ENCODE assay signal across 8 cellular contexts in the genomic region with DNA sequence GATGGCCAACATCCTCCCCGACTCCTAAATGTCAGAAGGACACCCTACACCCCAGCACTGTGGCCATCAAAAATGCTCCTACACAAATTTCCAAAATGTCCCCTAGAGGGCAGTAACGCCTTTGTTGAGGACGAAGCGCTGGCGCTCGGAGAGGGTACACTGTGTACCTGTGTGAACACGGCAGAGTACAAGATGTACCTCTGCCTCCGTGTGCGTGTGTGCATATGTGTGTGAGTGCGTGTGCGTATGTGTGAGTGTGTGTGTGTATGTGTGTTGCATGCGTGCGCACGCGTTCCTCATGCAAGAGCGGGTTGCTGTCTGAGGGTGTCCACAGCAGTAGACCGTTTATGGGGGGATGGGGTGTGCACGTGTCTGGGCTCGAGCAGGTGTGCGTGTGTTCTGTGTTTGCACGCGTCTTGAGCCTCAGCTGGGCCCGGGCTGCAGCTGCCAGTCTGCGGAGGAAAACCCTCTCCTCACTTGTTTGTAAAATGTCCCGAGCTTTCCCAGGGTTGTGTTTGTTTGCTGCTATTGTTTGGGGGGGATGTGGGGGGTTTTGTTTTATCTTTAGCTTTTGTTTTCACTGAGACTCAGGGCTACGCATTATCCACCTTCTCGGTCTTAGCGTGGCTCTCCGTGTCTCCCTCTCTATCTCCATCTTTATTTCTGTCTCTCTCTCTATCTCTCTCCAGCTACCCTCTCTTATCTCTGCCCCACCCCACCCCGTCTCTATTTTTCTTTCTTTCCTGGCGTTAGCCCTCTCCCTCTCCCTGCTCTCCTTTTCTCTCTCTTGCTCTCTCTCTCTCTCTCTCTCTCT. TPM values are rescaled to one million over a fixed set of nuclear protein-coding genes. Genes with fewer than 3 reads are reported as not detected.
A peak's percentile ranks its signal among the peaks of the same experiment; 100 is the strongest.
DNase-seq lines count a peak whose midpoint lies in the region; ATAC-seq, FAIRE-seq and TF ChIP-seq lines count a peak whose summit lies in the region.

No MANE protein-coding gene starts in this region.

- H3K9me2 ChIP-seq in OCI-LY1 (ENCODE audit: low read depth, low read length) (no peaks in the 10 kb centered on the region), neural cell (ENCODE audit: insufficient read depth, low read length) (no peaks in the 10 kb centered on the region)

- H4K20me1 ChIP-seq in OCI-LY1 (ENCODE audit: insufficient read depth, low read length) (no peaks in the 10 kb centered on the region), neural cell (ENCODE audit: insufficient read depth) (no peaks in the 10 kb centered on the region)

- peak overlapping the region; percentile 84 for H3K27ac Mint-ChIP-seq in activated T-helper 1 cell treated with anti-CD3 and anti-CD28 coated beads, Interleukin-12 subunit alpha, Interleukin-12 subunit beta, Interleukin-2, Interleukin-4 antibody, amounts not matched to agents 30 ng/mL and 10 ng/mL and 1 ng/mL, durations not matched to agents 14 hours and 24 hours and 36 hours

- DNase-seq in DMS79 (lab: John Stamatoyannopoulos, UW) (peak; percentile 45), HTR-8/SVneo (ENCODE audit: insufficient read length, low spot score) (peak; percentile 25), fibroblast of pulmonary artery (ENCODE audit: low read depth) (peak; percentile 65), transverse colon (peak; percentile 77)
- peak; percentile 52 for DNase-seq in activated T-helper 1 cell treated with anti-CD3 and anti-CD28 coated beads, Interleukin-12 subunit alpha, Interleukin-12 subunit beta, Interleukin-2, Interleukin-4 antibody, amounts not matched to agents 30 ng/mL and 10 ng/mL and 1 ng/mL, durations not matched to agents 14 hours and 24 hours and 36 hours (ENCODE audit: low spot score)

- H3K27me3 Mint-ChIP-seq in activated T-helper 1 cell treated with anti-CD3 and anti-CD28 coated beads, Interleukin-12 subunit alpha, Interleukin-12 subunit beta, Interleukin-2, Interleukin-4 antibody, amounts not matched to agents 30 ng/mL and 10 ng/mL and 1 ng/mL, durations not matched to agents 14 hours and 24 hours and 36 hours (ENCODE audit: insufficient read depth): peaks cover 3% of the 10 kb centered on the region

- H3F3A ChIP-seq in OCI-LY1 (ENCODE audit: insufficient read depth, low read length): peaks cover 7% of the 10 kb centered on the region; the same call in 1 of the 2 replicates
- H3F3A ChIP-seq in neural cell (ENCODE audit: insufficient read depth, low read length, poor library complexity, severe bottlenecking): no peaks in the 10 kb centered on the region

- in situ Hi-C loops in transverse colon (cut with MboI; ENCODE audit: low pct_ligation_motif_present in 1 of 4, low pct_unique_long_range_greater_than_20kb in 1 of 4, low sequenced_read_pairs in 3 of 4): no loop called here

- peaks cover 27% of the 10 kb centered on the region for H3K4me1 ChIP-seq in OCI-LY1 (ENCODE audit: insufficient read depth, low read length, severe bottlenecking)
- peaks cover 0 to 6% (median 0%) of the 10 kb centered on the region in 4 donors for H3K4me1 ChIP-seq in transverse colon

- no peak for FAIRE-seq in HTR-8/SVneo (lab: Jason Lieb, UNC)

- H3K36me3 Mint-ChIP-seq in activated T-helper 1 cell treated with anti-CD3 and anti-CD28 coated beads, Interleukin-12 subunit alpha, Interleukin-12 subunit beta, Interleukin-2, Interleukin-4 antibody, amounts not matched to agents 30 ng/mL and 10 ng/mL and 1 ng/mL, durations not matched to agents 14 hours and 24 hours and 36 hours (ENCODE audit: low read depth): no peaks in the 10 kb centered on the region

- peak overlapping the region; percentile 82 for H3K9ac ChIP-seq in OCI-LY1 (ENCODE audit: low read length)
- no peak overlapping the region for H3K9ac ChIP-seq in neural cell (ENCODE audit: low read length)

- TF ChIP-seq POLR2A in transverse colon (IDR thresholded peaks at IDR 0.05): peak; percentile 32

- H3K9me3 ChIP-seq in OCI-LY1 (ENCODE audit: low read length): no peaks in the 10 kb centered on the region
- no peaks in the 10 kb centered on the region for H3K9me3 ChIP-seq in neural cell (ENCODE audit: low read length)
- H3K9me3 ChIP-seq in transverse colon: no peaks in the 10 kb centered on the region

- peak overlapping the region; percentile 58 for H3K4me2 ChIP-seq in OCI-LY1 (ENCODE audit: low read length)
- H3K4me2 ChIP-seq in neural cell (ENCODE audit: low read length): no peak overlapping the region

- WGBS in transverse colon (ENCODE audit: low coverage in 1 of 2), 2 donors: 22% methylated on average over 31 of the region's 31 CpGs; no CpG with 5 or more reads in 1 of the 2 donors

- H3K36me3 ChIP-seq in OCI-LY1 (ENCODE audit: insufficient read depth, low read length): no peaks in the 10 kb centered on the region
- H3K36me3 ChIP-seq in neural cell (ENCODE audit: insufficient read depth, low read length): no peaks in the 10 kb centered on the region
- H3K36me3 ChIP-seq in transverse colon: no peaks in the 10 kb centered on the region

- TF ChIP-seq RAD21 in neural cell (conservative IDR thresholded peaks at IDR 0.05): peak; percentile 66

- peak overlapping the region; percentile 75 for H3K4me3 Mint-ChIP-seq in activated T-helper 1 cell treated with anti-CD3 and anti-CD28 coated beads, Interleukin-12 subunit alpha, Interleukin-12 subunit beta, Interleukin-2, Interleukin-4 antibody, amounts not matched to agents 30 ng/mL and 10 ng/mL and 1 ng/mL, durations not matched to agents 14 hours and 24 hours and 36 hours

- H3K4me3 ChIP-seq in OCI-LY1 (ENCODE audit: low read depth, low read length, poor library complexity, severe bottlenecking): peak overlapping the region; percentile 52
- H3K4me3 ChIP-seq in fibroblast of pulmonary artery (replicated peaks; ENCODE audit: low read depth, low read length): peak overlapping the region; percentile 21
- peak overlapping the region; percentile 53 for H3K4me3 ChIP-seq in neural cell (ENCODE audit: low read length)
- H3K4me3 ChIP-seq in transverse colon: peak overlapping the region; percentile 11 to 48 (median 18)

- H2AFZ ChIP-seq in OCI-LY1 (ENCODE audit: low read length) (peak overlapping the region; percentile 80; the same call in 1 of the 2 replicates), neural cell (ENCODE audit: low read depth, low read length) (no peak overlapping the region)

- H3K27ac ChIP-seq in OCI-LY1 (ENCODE audit: low read depth, low read length, poor library complexity, severe bottlenecking): peak overlapping the region; percentile 100
- no peak overlapping the region for H3K27ac ChIP-seq in neural cell (ENCODE audit: low read length)
- peak overlapping the region; percentile 69 to 81 (median 80) for H3K27ac ChIP-seq in transverse colon

- TF ChIP-seq CTCF in OCI-LY1 (IDR thresholded peaks at IDR 0.05; ENCODE audit: low read length): peak; percentile 65
- TF ChIP-seq CTCF in fibroblast of pulmonary artery (IDR thresholded peaks at IDR 0.05; ENCODE audit: low read length, missing control alignments): peak; percentile 57
- peak; percentile 77 for TF ChIP-seq CTCF in neural cell (IDR thresholded peaks at IDR 0.05; ENCODE audit: poor library complexity, severe bottlenecking)
- TF ChIP-seq CTCF in transverse colon (IDR thresholded peaks at IDR 0.05): peak; percentile 52 to 76 (median 70)

- TF ChIP-seq EP300 in neural cell (conservative IDR thresholded peaks at IDR 0.05; ENCODE audit: poor library complexity, severe bottlenecking) (no peak), transverse colon (IDR thresholded peaks at IDR 0.05; ENCODE audit: low read depth) (peak; percentile 100)

- no peaks in the 10 kb centered on the region for H3K27me3 ChIP-seq in OCI-LY1 (ENCODE audit: insufficient read depth, low read length)
- H3K27me3 ChIP-seq in neural cell (ENCODE audit: insufficient read depth, low read depth, low read length): no peaks in the 10 kb centered on the region
- H3K27me3 ChIP-seq in transverse colon: no peaks in the 10 kb centered on the region

- no peaks in the 10 kb centered on the region for H3K9me3 Mint-ChIP-seq in activated T-helper 1 cell treated with anti-CD3 and anti-CD28 coated beads, Interleukin-12 subunit alpha, Interleukin-12 subunit beta, Interleukin-2, Interleukin-4 antibody, amounts not matched to agents 30 ng/mL and 10 ng/mL and 1 ng/mL, durations not matched to agents 14 hours and 24 hours and 36 hours

- peaks cover 23% of the 10 kb centered on the region for H3K4me1 Mint-ChIP-seq in activated T-helper 1 cell treated with anti-CD3 and anti-CD28 coated beads, Interleukin-12 subunit alpha, Interleukin-12 subunit beta, Interleukin-2, Interleukin-4 antibody, amounts not matched to agents 30 ng/mL and 10 ng/mL and 1 ng/mL, durations not matched to agents 14 hours and 24 hours and 36 hours (ENCODE audit: low read depth)

- peak; percentile 88 for ATAC-seq in GM21381 (IDR thresholded peaks at IDR 0.05; ENCODE audit: unreplicated experiment)

- H3K79me2 ChIP-seq in OCI-LY1 (ENCODE audit: insufficient read depth, low read length): no peaks in the 10 kb centered on the region
- H3K79me2 ChIP-seq in neural cell (replicated peaks; ENCODE audit: insufficient read depth, low read length): no peaks in the 10 kb centered on the region

- intact Hi-C loops in activated T-helper 1 cell treated with anti-CD3 and anti-CD28 coated beads, Interleukin-12 subunit alpha, Interleukin-12 subunit beta, Interleukin-2, Interleukin-4 antibody, amounts not matched to agents 30 ng/mL and 10 ng/mL and 1 ng/mL, durations not matched to agents 14 hours and 24 hours and 36 hours (cut with micrococcal nuclease): loop anchor here (1.0 kb wide), 3 partner anchors 10 to 21 kb away; a partner anchor contains a TSS
- intact Hi-C loops in transverse colon (cut with DNase I; ENCODE audit: low total_unique reads): no loop called here

TF ChIP-seq in neural cell, 6 proteins besides CTCF, POLR2A, EP300 and RAD21 (continues in another document):
- TF ChIP-seq SMC3 (conservative IDR thresholded peaks at IDR 0.05; ENCODE audit: poor library complexity) (peak; percentile 60), POLR2AphosphoS5 (IDR thresholded peaks at IDR 0.05) (peak; percentile 39)

RNA-seq across cellular contexts. Expression of a gene that starts 10.4 kb away (rescaled TPM):
- total RNA-seq in activated T-helper 1 cell treated with anti-CD3 and anti-CD28 coated beads, Interleukin-12 subunit alpha, Interleukin-12 subunit beta, Interleukin-2, Interleukin-4 antibody, amounts not matched to agents 30 ng/mL and 10 ng/mL and 1 ng/mL, durations not matched to agents 14 hours and 24 hours and 36 hours: 37.5 and 40.3 TPM in 2 replicates
- 40.2 and 43.2 TPM in 2 replicates for polyA plus RNA-seq in neural cell
- polyA minus RNA-seq in neural cell: 23.6 and 24.0 TPM in 2 replicates
- total RNA-seq in transverse colon: 10 to 100 TPM; 15.7 to 41.6 (median 23.1) TPM

RNA-seq across cellular contexts. Expression of a gene that starts 22.1 kb away (rescaled TPM):
- total RNA-seq in activated T-helper 1 cell treated with anti-CD3 and anti-CD28 coated beads, Interleukin-12 subunit alpha, Interleukin-12 subunit beta, Interleukin-2, Interleukin-4 antibody, amounts not matched to agents 30 ng/mL and 10 ng/mL and 1 ng/mL, durations not matched to agents 14 hours and 24 hours and 36 hours: 6.8 and 9.2 TPM in 2 replicates
- 35.4 and 37.5 TPM in 2 replicates for polyA plus RNA-seq in neural cell
- 46.0 and 53.7 TPM in 2 replicates for polyA minus RNA-seq in neural cell
- 100 to 1,000 TPM in 1 of 4 donors, 10 to 100 TPM in 3; 13.4 to 141 (median 17.9) TPM for total RNA-seq in transverse colon

RNA-seq across cellular contexts. Expression of a gene that starts 23.2 kb away (rescaled TPM):
- not detected in 2 replicates for total RNA-seq in activated T-helper 1 cell treated with anti-CD3 and anti-CD28 coated beads, Interleukin-12 subunit alpha, Interleukin-12 subunit beta, Interleukin-2, Interleukin-4 antibody, amounts not matched to agents 30 ng/mL and 10 ng/mL and 1 ng/mL, durations not matched to agents 14 hours and 24 hours and 36 hours
- polyA plus RNA-seq in neural cell: 26.9 and 30.8 TPM in 2 replicates
- 32.1 and 36.5 TPM in 2 replicates for polyA minus RNA-seq in neural cell
- total RNA-seq in transverse colon: 1 to 10 TPM in 2 of 4 donors, under 1 TPM in 2; 0.27 to 5.2 (median 1.1) TPM

Comparison
In these comparisons a context has a peak if more than half of its experiments do, and no peak if none do; other contexts are left out.
1. DNase-seq: peak in every context shown above with its lines; median percentile 77 in transverse colon; 65 in fibroblast of pulmonary artery; 52 in activated T-helper 1 cell treated with anti-CD3 and anti-CD28 coated beads, Interleukin-12 subunit alpha, Interleukin-12 subunit beta, Interleukin-2, Interleukin-4 antibody, amounts not matched to agents 30 ng/mL and 10 ng/mL and 1 ng/mL, durations not matched to agents 14 hours and 24 hours and 36 hours; 45 in DMS79; 25 in HTR-8/SVneo.